ENCODE assay signal across 1 cellular context in the genomic region with DNA sequence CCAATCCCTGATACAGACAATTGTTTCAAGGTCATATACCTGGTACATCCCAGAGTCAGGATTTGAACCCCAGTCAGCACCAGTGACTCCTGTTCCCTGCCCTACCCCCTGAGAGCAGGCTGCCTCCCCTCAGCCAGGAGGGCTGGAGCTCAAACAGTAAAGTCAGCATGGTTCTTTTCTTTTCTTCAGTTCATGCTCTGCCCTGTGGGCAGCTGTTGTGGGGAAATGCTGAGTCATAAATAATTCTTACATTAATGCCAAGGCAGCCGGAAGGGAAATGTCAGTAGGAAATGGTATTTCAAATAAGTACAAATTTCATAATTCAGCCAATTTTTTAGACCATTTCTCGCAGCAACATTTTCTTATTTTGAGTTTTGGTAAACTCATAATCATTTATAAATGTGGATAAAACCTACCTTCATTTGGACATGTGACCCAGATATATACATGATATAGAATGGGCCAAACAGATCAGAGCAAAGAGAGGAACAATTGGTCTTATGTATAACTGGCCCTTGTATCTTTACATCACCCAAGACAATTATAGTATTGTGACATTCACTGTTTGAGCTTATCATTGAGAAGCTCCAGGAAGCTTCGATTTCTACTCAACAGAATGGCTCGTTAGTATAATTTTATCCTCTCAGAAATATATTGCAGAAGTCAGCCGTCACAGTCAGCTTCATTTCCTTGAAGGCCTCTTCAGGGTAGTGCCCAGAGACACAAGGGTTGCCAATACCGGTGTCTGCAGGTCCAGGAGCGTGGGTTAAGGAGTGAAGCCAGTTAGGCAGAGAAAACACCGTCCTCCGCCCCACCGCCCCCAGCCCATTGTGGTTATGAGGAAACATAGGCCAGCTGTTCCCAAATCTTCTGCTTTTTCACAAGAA.
TF ChIP-seq lines count a peak whose summit lies in the region.

No MANE protein-coding gene starts in this region.

TF ChIP-seq in GM12878, 131 proteins besides CTCF, POLR2A, EP300 and RAD21:
- TF ChIP-seq MTA2 (IDR thresholded peaks at IDR 0.05; ENCODE audit: low read depth) (peak; percentile 19; the same call in 1 of the 2 replicates), ZNF207 (IDR thresholded peaks at IDR 0.05; ENCODE audit: borderline replicate concordance) (no peak), BACH1 (IDR thresholded peaks at IDR 0.05; ENCODE audit: borderline replicate concordance) (peak; percentile 95), RAD51 (IDR thresholded peaks at IDR 0.05) (peak; percentile 37; the same call in 1 of the 2 replicates), YBX1 (IDR thresholded peaks at IDR 0.05) (no peak), HDAC2 (IDR thresholded peaks at IDR 0.05) (no peak), CBX5 (IDR thresholded peaks at IDR 0.05; ENCODE audit: low read depth) (no peak), MYC (IDR thresholded peaks at IDR 0.05; ENCODE audit: insufficient read depth, insufficient read length, insufficient replicate concordance, low read length, severe bottlenecking) (no peak), ETV6 (conservative IDR thresholded peaks at IDR 0.05 in 1 of 2, IDR thresholded peaks at IDR 0.05 in 1 of 2; ENCODE audit: borderline replicate concordance in 1 of 2, low read depth in 1 of 2) (peak in 1 of 2 experiments; percentile 93; a peak in 2 of 4 replicates)
- TF ChIP-seq, protein P1, sequence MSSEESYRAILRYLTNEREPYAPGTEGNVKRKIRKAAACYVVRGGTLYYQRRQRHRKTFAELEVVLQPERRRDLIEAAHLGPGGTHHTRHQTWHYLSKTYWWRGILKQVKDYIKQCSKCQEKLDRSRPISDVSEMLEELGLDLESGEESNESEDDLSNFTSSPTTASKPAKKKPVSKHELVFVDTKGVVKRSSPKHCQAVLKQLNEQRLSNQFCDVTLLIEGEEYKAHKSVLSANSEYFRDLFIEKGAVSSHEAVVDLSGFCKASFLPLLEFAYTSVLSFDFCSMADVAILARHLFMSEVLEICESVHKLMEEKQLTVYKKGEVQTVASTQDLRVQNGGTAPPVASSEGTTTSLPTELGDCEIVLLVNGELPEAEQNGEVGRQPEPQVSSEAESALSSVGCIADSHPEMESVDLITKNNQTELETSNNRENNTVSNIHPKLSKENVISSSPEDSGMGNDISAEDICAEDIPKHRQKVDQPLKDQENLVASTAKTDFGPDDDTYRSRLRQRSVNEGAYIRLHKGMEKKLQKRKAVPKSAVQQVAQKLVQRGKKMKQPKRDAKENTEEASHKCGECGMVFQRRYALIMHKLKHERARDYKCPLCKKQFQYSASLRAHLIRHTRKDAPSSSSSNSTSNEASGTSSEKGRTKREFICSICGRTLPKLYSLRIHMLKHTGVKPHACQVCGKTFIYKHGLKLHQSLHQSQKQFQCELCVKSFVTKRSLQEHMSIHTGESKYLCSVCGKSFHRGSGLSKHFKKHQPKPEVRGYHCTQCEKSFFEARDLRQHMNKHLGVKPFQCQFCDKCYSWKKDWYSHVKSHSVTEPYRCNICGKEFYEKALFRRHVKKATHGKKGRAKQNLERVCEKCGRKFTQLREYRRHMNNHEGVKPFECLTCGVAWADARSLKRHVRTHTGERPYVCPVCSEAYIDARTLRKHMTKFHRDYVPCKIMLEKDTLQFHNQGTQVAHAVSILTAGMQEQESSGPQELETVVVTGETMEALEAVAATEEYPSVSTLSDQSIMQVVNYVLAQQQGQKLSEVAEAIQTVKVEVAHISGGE (CRISPR knock-in tag; IDR thresholded peaks at IDR 0.05) = no peak
- TF ChIP-seq, protein P2, sequence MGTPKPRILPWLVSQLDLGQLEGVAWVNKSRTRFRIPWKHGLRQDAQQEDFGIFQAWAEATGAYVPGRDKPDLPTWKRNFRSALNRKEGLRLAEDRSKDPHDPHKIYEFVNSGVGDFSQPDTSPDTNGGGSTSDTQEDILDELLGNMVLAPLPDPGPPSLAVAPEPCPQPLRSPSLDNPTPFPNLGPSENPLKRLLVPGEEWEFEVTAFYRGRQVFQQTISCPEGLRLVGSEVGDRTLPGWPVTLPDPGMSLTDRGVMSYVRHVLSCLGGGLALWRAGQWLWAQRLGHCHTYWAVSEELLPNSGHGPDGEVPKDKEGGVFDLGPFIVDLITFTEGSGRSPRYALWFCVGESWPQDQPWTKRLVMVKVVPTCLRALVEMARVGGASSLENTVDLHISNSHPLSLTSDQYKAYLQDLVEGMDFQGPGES (IDR thresholded peaks at IDR 0.05) = no peak
- TF ChIP-seq, protein P3, sequence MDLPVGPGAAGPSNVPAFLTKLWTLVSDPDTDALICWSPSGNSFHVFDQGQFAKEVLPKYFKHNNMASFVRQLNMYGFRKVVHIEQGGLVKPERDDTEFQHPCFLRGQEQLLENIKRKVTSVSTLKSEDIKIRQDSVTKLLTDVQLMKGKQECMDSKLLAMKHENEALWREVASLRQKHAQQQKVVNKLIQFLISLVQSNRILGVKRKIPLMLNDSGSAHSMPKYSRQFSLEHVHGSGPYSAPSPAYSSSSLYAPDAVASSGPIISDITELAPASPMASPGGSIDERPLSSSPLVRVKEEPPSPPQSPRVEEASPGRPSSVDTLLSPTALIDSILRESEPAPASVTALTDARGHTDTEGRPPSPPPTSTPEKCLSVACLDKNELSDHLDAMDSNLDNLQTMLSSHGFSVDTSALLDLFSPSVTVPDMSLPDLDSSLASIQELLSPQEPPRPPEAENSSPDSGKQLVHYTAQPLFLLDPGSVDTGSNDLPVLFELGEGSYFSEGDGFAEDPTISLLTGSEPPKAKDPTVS (IDR thresholded peaks at IDR 0.05; ENCODE audit: low read depth, low read length) = no peak
- TF ChIP-seq, protein P4, sequence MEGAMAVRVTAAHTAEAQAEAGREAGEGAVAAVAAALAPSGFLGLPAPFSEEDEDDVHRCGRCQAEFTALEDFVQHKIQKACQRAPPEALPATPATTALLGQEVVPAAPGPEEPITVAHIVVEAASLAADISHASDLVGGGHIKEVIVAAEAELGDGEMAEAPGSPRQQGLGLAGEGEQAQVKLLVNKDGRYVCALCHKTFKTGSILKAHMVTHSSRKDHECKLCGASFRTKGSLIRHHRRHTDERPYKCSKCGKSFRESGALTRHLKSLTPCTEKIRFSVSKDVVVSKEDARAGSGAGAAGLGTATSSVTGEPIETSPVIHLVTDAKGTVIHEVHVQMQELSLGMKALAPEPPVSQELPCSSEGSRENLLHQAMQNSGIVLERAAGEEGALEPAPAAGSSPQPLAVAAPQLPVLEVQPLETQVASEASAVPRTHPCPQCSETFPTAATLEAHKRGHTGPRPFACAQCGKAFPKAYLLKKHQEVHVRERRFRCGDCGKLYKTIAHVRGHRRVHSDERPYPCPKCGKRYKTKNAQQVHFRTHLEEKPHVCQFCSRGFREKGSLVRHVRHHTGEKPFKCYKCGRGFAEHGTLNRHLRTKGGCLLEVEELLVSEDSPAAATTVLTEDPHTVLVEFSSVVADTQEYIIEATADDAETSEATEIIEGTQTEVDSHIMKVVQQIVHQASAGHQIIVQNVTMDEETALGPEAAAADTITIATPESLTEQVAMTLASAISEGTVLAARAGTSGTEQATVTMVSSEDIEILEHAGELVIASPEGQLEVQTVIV (IDR thresholded peaks at IDR 0.05; ENCODE audit: borderline replicate concordance, partially characterized antibody) = no peak
